21 cellular contexts compared by ENCODE assay signal in genomic region chr4:14608630-14609029, GRCh38.
A peak's percentile ranks its signal among the peaks of the same experiment; 100 is the strongest.
DNase-seq lines count a peak whose midpoint lies in the region; ATAC-seq, FAIRE-seq and TF ChIP-seq lines count a peak whose summit lies in the region.
"Had no signal": no experiment of that assay in that cellular context is flagged by ENCODE, and none has a peak within 500 bp of the region (broad histone marks: within the 10 kb centered on the region; RNA-seq: fewer than 3 reads in every experiment).

No MANE protein-coding gene starts in this region.

- H3K4ac ChIP-seq in mesenchymal stem cell (ENCODE audit: low read depth in 1 of 2, low read length in 2 of 2): no peak overlapping the region

- H3K27me3 ChIP-seq in liver (ENCODE audit: control insufficient read depth in 4 of 4, insufficient read depth in 4 of 4, low read length in 3 of 4) (no peaks in the 10 kb centered on the region), HepG2 (ENCODE audit: control insufficient read depth in 1 of 2, insufficient read depth in 2 of 2, low read length in 2 of 2) (no peaks in the 10 kb centered on the region), mesenchymal stem cell (ENCODE audit: control insufficient read depth in 1 of 2, insufficient read depth in 1 of 2, low read length in 2 of 2) (no peaks in the 10 kb centered on the region)
- H3K27me3 ChIP-seq: BLaER1 treated with 17β-estradiol and CSF1 and Interleukin-3, amounts not matched to agents 10 nM and 100 nM had no signal

- H4K91ac ChIP-seq in mesenchymal stem cell (ENCODE audit: low read length): no peak overlapping the region

- BruUV-seq in HepG2 (replicated peaks; lab: Mats Ljungman, UMichigan): no TSS peak

- no peak for TF ChIP-seq POLR2A in HepG2 (IDR thresholded peaks at IDR 0.05; ENCODE audit: insufficient read depth in 1 of 2, low read depth in 2 of 2, low read length in 2 of 2)

- ATAC-seq in HepG2 (no peak), left lobe of liver (peak; percentile 96), HG02870 (IDR thresholded peaks at IDR 0.05; ENCODE audit: unreplicated experiment) (no peak)
- no peak for ATAC-seq in stimulated activated naive B cell treated with anti-CD40 and anti-IgM and Interleukin-4, amounts not matched to agents 10 μg/mL and 1 μg/mL and 100 μg/mL, for 72 hours (replicated peaks)
- ATAC-seq: A549; CD8-positive, alpha-beta T cell had no signal

- H3K4me3 ChIP-seq in liver (ENCODE audit: low read depth in 1 of 3, low read length in 3 of 3) (no peak overlapping the region), HepG2 (replicated peaks in 1 of 3; ENCODE audit: insufficient read depth in 1 of 3, low read depth in 2 of 3, low read length in 3 of 3) (no peak overlapping the region), mesenchymal stem cell (ENCODE audit: insufficient read depth in 1 of 2, low read depth in 1 of 2, low read length in 2 of 2) (no peak overlapping the region)
- H3K4me3 ChIP-seq: A549; BLaER1 treated with 17β-estradiol and CSF1 and Interleukin-3, amounts not matched to agents 10 nM and 100 nM had no signal

- H3K36me3 Mint-ChIP-seq in stimulated activated naive B cell treated with anti-CD40 and anti-IgM and Interleukin-4, amounts not matched to agents 10 μg/mL and 1 μg/mL and 100 μg/mL, for 72 hours: no peaks in the 10 kb centered on the region
- H3K36me3 Mint-ChIP-seq: CD8-positive, alpha-beta T cell had no signal

- TF ChIP-seq CTCF in liver (IDR thresholded peaks at IDR 0.05; ENCODE audit: low read depth, low read length, missing input control) (no peak), HepG2 (CRISPR knock-in tag; IDR thresholded peaks at IDR 0.05) (no peak)

- no peak for FAIRE-seq in HepG2 (lab: Jason Lieb, UNC)
- FAIRE-seq: A549, D721Med, G401.6, GM12891, GM19239 had no signal

- H3K9me3 ChIP-seq in liver (ENCODE audit: control insufficient read depth in 4 of 4, low read length in 3 of 4) (no peaks in the 10 kb centered on the region), HepG2 (ENCODE audit: low read length) (peaks cover 97% of the 10 kb centered on the region), mesenchymal stem cell (ENCODE audit: control insufficient read depth, low read length) (no peaks in the 10 kb centered on the region)
- H3K9me3 ChIP-seq: A549; BLaER1 treated with 17β-estradiol and CSF1 and Interleukin-3, amounts not matched to agents 10 nM and 100 nM; Caco-2 had no signal

- H3K27me3 Mint-ChIP-seq in stimulated activated naive B cell treated with anti-CD40 and anti-IgM and Interleukin-4, amounts not matched to agents 10 μg/mL and 1 μg/mL and 100 μg/mL, for 72 hours: peaks cover 0 to 6% of the 10 kb centered on the region in 2 donors

- in situ Hi-C loops in HepG2 (cut with HindIII; ENCODE audit: extremely low pct_ligation_motif_present, low pct_unique_long_range_greater_than_20kb): no loop called here

- CTCF ChIA-PET in HepG2 (lab: Yijun Ruan, JAX; ENCODE audit: low intra/inter-chr PET ratio, low total read pairs): no interaction called here

- no peak overlapping the region for H4K8ac ChIP-seq in mesenchymal stem cell (ENCODE audit: low read length)

- intact Hi-C loops in HepG2 (cut with micrococcal nuclease; ENCODE audit: unreplicated experiment): no loop called here

- no peaks in the 10 kb centered on the region for H3K4me1 Mint-ChIP-seq in stimulated activated naive B cell treated with anti-CD40 and anti-IgM and Interleukin-4, amounts not matched to agents 10 μg/mL and 1 μg/mL and 100 μg/mL, for 72 hours

- no peak overlapping the region for H3K14ac ChIP-seq in mesenchymal stem cell (ENCODE audit: low read length in 2 of 2)

- no peak for DNase-seq in HepG2 (ENCODE audit: low spot score)
- DNase-seq in left lobe of liver (ENCODE audit: low spot score): no peak
- peak; percentile 4 for DNase-seq in mesenchymal stem cell
- no peak for DNase-seq in stimulated activated naive B cell treated with anti-CD40 and anti-IgM and Interleukin-4, amounts not matched to agents 10 μg/mL and 1 μg/mL and 100 μg/mL, for 72 hours
- DNase-seq: ACHN; Caco-2; Calu3; CD4-positive, alpha-beta T cell; CD8-positive, alpha-beta T cell; DMS79 treated with DMSO at 0.1 percent for 48 hours; GF-D8 had no signal

- H3K9ac ChIP-seq in liver (ENCODE audit: low read depth in 1 of 2, low read length in 2 of 2): no peak overlapping the region
- no peak overlapping the region for H3K9ac ChIP-seq in HepG2 (ENCODE audit: insufficient read depth, low read depth, low read length)
- no peak overlapping the region for H3K9ac ChIP-seq in mesenchymal stem cell (ENCODE audit: low read length)
- H3K9ac ChIP-seq: BLaER1 treated with 17β-estradiol and CSF1 and Interleukin-3, amounts not matched to agents 10 nM and 100 nM had no signal

- no peak overlapping the region for H3K18ac ChIP-seq in mesenchymal stem cell (ENCODE audit: low read depth in 1 of 2, low read length in 2 of 2)

- no peak overlapping the region for H3K4me3 Mint-ChIP-seq in stimulated activated naive B cell treated with anti-CD40 and anti-IgM and Interleukin-4, amounts not matched to agents 10 μg/mL and 1 μg/mL and 100 μg/mL, for 72 hours
- H3K4me3 Mint-ChIP-seq: CD4-positive, alpha-beta T cell; CD8-positive, alpha-beta T cell had no signal

- H2BK120ac ChIP-seq in mesenchymal stem cell (ENCODE audit: low read depth, low read length): no peak overlapping the region

- TF ChIP-seq EP300 in HepG2 (IDR thresholded peaks at IDR 0.05; ENCODE audit: low read depth in 2 of 2, low read length in 2 of 2) (no peak), HepG2 (CRISPR knock-in tag; IDR thresholded peaks at IDR 0.05; ENCODE audit: borderline replicate concordance) (no peak)

- POLR2A ChIA-PET in HepG2 (lab: Yijun Ruan, JAX): no interaction called here

- H3K9me3 Mint-ChIP-seq in stimulated activated naive B cell treated with anti-CD40 and anti-IgM and Interleukin-4, amounts not matched to agents 10 μg/mL and 1 μg/mL and 100 μg/mL, for 72 hours: peaks cover 0 to under 1% of the 10 kb centered on the region in 2 donors
- H3K9me3 Mint-ChIP-seq: CD4-positive, alpha-beta T cell; CD8-positive, alpha-beta T cell had no signal

- H3K4me1 ChIP-seq in liver (ENCODE audit: control insufficient read depth in 4 of 4, insufficient read depth in 4 of 4, low read length in 3 of 4) (peaks cover 0 to 5% (median 0%) of the 10 kb centered on the region in 4 donors), HepG2 (ENCODE audit: insufficient read depth, low read length) (no peaks in the 10 kb centered on the region), mesenchymal stem cell (ENCODE audit: control insufficient read depth, insufficient read depth, low read depth, low read length) (no peaks in the 10 kb centered on the region)
- H3K4me1 ChIP-seq: Caco-2 had no signal

- no peak overlapping the region for H2BK5ac ChIP-seq in mesenchymal stem cell (ENCODE audit: low read depth, low read length, poor library complexity, severe bottlenecking)

- H2BK12ac ChIP-seq in mesenchymal stem cell (ENCODE audit: low read length in 2 of 2): no peak overlapping the region

- no peak overlapping the region for H2AK5ac ChIP-seq in mesenchymal stem cell (ENCODE audit: low read length, severe bottlenecking)

- no peak overlapping the region for H3K27ac Mint-ChIP-seq in stimulated activated naive B cell treated with anti-CD40 and anti-IgM and Interleukin-4, amounts not matched to agents 10 μg/mL and 1 μg/mL and 100 μg/mL, for 72 hours
- H3K27ac Mint-ChIP-seq: CD4-positive, alpha-beta T cell; CD8-positive, alpha-beta T cell had no signal

- H3K23ac ChIP-seq in mesenchymal stem cell (ENCODE audit: low read length in 2 of 2): no peak overlapping the region

- no peaks in the 10 kb centered on the region for H3K79me2 ChIP-seq in HepG2 (ENCODE audit: insufficient read depth, low read length)

- no peak overlapping the region for H2AFZ ChIP-seq in HepG2 (ENCODE audit: low read length)
- no peak overlapping the region for H2AFZ ChIP-seq in mesenchymal stem cell (ENCODE audit: low read depth, low read length)

- H3K27ac ChIP-seq in liver (ENCODE audit: low read depth in 1 of 2, low read length in 2 of 2) (no peak overlapping the region), HepG2 (ENCODE audit: extremely low read length, insufficient read depth, low read length) (no peak overlapping the region), mesenchymal stem cell (ENCODE audit: low read length, poor library complexity, severe bottlenecking) (no peak overlapping the region)
- H3K27ac ChIP-seq: 22Rv1; BLaER1 treated with 17β-estradiol and CSF1 and Interleukin-3, amounts not matched to agents 10 nM and 100 nM; C4-2B had no signal

- no peak overlapping the region for H2BK15ac ChIP-seq in mesenchymal stem cell (ENCODE audit: low read depth, poor library complexity, severe bottlenecking)

- H4K20me1 ChIP-seq in HepG2 (ENCODE audit: insufficient read depth, low read length): no peaks in the 10 kb centered on the region
- H4K20me1 ChIP-seq: BLaER1 treated with 17β-estradiol and CSF1 and Interleukin-3, amounts not matched to agents 10 nM and 100 nM had no signal

- H3K4me2 ChIP-seq in HepG2 (ENCODE audit: low read depth, low read length) (no peak overlapping the region), mesenchymal stem cell (ENCODE audit: low read length, poor library complexity, severe bottlenecking) (no peak overlapping the region)
- H3K4me2 ChIP-seq: BLaER1 treated with 17β-estradiol and CSF1 and Interleukin-3, amounts not matched to agents 10 nM and 100 nM had no signal

- TF ChIP-seq RAD21 in liver (IDR thresholded peaks at IDR 0.05) (peak; percentile 38 to 40), HepG2 (CRISPR knock-in tag; IDR thresholded peaks at IDR 0.05) (no peak)

- H3K36me3 ChIP-seq in liver (ENCODE audit: control insufficient read depth in 4 of 4, insufficient read depth in 3 of 4, low read depth in 1 of 4, low read length in 3 of 4) (no peaks in the 10 kb centered on the region), HepG2 (replicated peaks in 1 of 2; ENCODE audit: control insufficient read depth in 1 of 2, insufficient read depth in 2 of 2, low read length in 2 of 2) (no peaks in the 10 kb centered on the region), mesenchymal stem cell (ENCODE audit: control insufficient read depth in 1 of 2, insufficient read depth in 2 of 2, low read depth in 1 of 2, low read length in 2 of 2) (no peaks in the 10 kb centered on the region)
- H3K36me3 ChIP-seq: BLaER1 treated with 17β-estradiol and CSF1 and Interleukin-3, amounts not matched to agents 10 nM and 100 nM had no signal

- H3K79me1 ChIP-seq in mesenchymal stem cell (replicated peaks; ENCODE audit: low read length, poor library complexity, severe bottlenecking): no peaks in the 10 kb centered on the region

TF ChIP-seq in liver, 16 proteins besides CTCF, POLR2A, EP300 and RAD21 (continues in another document):
- TF ChIP-seq FOXA1 (IDR thresholded peaks at IDR 0.05) (no peak), FOXA2 (IDR thresholded peaks at IDR 0.05) (no peak), HNF4G (IDR thresholded peaks at IDR 0.05) (peak; percentile 85)

TF ChIP-seq in HepG2, 621 proteins besides CTCF, POLR2A, EP300 and RAD21 (continues in another document):
- TF ChIP-seq SALL1 (CRISPR knock-in tag; IDR thresholded peaks at IDR 0.05): no peak
